In genomic region chr19:17303940-17304267, GRCh38 we compare ENCODE assay signal across 1 cellular context.
TF ChIP-seq lines count a peak whose summit lies in the region.

No MANE protein-coding gene starts in this region.

TF ChIP-seq in HepG2, 621 proteins besides CTCF, POLR2A, EP300 and RAD21:
- no peak for TF ChIP-seq ZNF230 (CRISPR knock-in tag; IDR thresholded peaks at IDR 0.05)
- TF ChIP-seq ZNF121 (CRISPR knock-in tag; IDR thresholded peaks at IDR 0.05) = 0 out of 2 replicates have a peak, but pooled peaks have one; percentile 19
TF ChIP-seq in HepG2: peak in this region for 1.
